Comparison of ENCODE assay signal across 26 cellular contexts in the genomic region with DNA sequence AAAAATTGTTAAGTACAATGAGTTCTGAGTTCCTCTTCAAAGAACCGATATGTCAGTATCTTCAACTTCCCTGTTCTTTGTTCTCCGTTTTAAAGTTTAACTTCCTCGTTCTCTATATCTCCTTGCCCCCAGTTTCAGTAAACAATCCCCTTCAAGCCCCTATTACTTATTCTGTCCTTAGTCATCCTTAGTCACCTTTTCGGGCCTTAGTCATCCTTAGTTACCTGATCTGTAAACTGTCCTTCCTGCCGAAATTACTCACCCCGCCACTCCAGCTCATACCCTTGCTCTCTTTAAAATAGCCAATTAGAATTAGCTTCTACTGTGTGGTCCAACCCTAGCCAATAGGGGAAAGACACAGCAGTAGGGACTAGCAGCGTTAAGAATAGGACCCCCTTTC.
"Had no signal": no experiment of that assay in that cellular context is flagged by ENCODE, and none has a peak within 500 bp of the region (broad histone marks: within the 10 kb centered on the region; RNA-seq: fewer than 3 reads in every experiment).

No MANE protein-coding gene starts in this region.

- H3K4me1 ChIP-seq: body of pancreas, foreskin keratinocyte, lower lobe of right lung, pancreas, tibial artery had no signal

- H3K4me1 Mint-ChIP-seq: activated CD4-positive, alpha-beta T cell treated with anti-CD3 and anti-CD28 coated beads, Interleukin-2, amount 10 ng/mL, durations not matched to agents 7 days and 5 days; activated CD8-positive, alpha-beta memory T cell treated with anti-CD3 and anti-CD28 coated beads, Interleukin-2, amount 10 ng/mL, durations not matched to agents 7 days and 5 days; activated naive CD8-positive, alpha-beta T cell treated with anti-CD3 and anti-CD28 coated beads, Interleukin-2, amount 50 U/mL, for 24 hours; nephron progenitor cell; stimulated activated effector memory CD8-positive, alpha-beta T cell treated with anti-CD3 and anti-CD28 coated beads, Interleukin-12 subunit alpha, Interleukin-12 subunit beta, amount 100 ng/mL, for 72 hours; stimulated activated naive CD8-positive, alpha-beta T cell treated with anti-CD3 and anti-CD28 coated beads, Interleukin-15, amount 100 ng/mL, for 72 hours had no signal

- H3K36me3 Mint-ChIP-seq: activated CD8-positive, alpha-beta memory T cell treated with anti-CD3 and anti-CD28 coated beads, Interleukin-2, amount 10 ng/mL, durations not matched to agents 7 days and 5 days; stimulated activated effector memory CD8-positive, alpha-beta T cell treated with anti-CD3 and anti-CD28 coated beads, Interleukin-12 subunit alpha, Interleukin-12 subunit beta, amount 100 ng/mL, for 72 hours had no signal

- H3K9me3 ChIP-seq: body of pancreas, lower lobe of right lung, mucosa of descending colon, pancreas, tibial artery had no signal

- H3K27me3 ChIP-seq: body of pancreas, foreskin keratinocyte, pancreas, tibial artery had no signal

- H3K27me3 Mint-ChIP-seq: activated CD4-positive, alpha-beta T cell treated with anti-CD3 and anti-CD28 coated beads, Interleukin-2, amount 10 ng/mL, durations not matched to agents 7 days and 5 days; activated CD8-positive, alpha-beta memory T cell treated with anti-CD3 and anti-CD28 coated beads, Interleukin-2, amount 10 ng/mL, durations not matched to agents 7 days and 5 days; activated CD8-positive, alpha-beta T cell treated with anti-CD3 and anti-CD28 coated beads for 36 hours; activated naive CD8-positive, alpha-beta T cell treated with anti-CD3 and anti-CD28 coated beads, Interleukin-2, amount 50 U/mL, for 24 hours; dendritic cell treated with granulocyte-macrophage colony-stimulating factor and Interleukin-4, amounts not matched to agents 40 ng/mL and 50 ng/mL, for 4 days; stimulated activated naive CD8-positive, alpha-beta T cell treated with anti-CD3 and anti-CD28 coated beads, Interleukin-15, amount 100 ng/mL, for 72 hours had no signal

- DNase-seq: activated CD4-positive, alpha-beta T cell treated with anti-CD3 and anti-CD28 coated beads, Interleukin-2, amount 10 ng/mL, durations not matched to agents 7 days and 5 days; activated CD8-positive, alpha-beta memory T cell treated with anti-CD3 and anti-CD28 coated beads, Interleukin-2, amount 10 ng/mL, durations not matched to agents 7 days and 5 days; activated CD8-positive, alpha-beta T cell treated with anti-CD3 and anti-CD28 coated beads for 36 hours; activated effector memory CD4-positive, alpha-beta T cell treated with anti-CD3 and anti-CD28 coated beads, Interleukin-2, amount 50 U/mL, for 16 hours; activated naive CD4-positive, alpha-beta T cell treated with anti-CD3 and anti-CD28 coated beads, Interleukin-2, amount 50 U/mL, for 16 hours; activated naive CD8-positive, alpha-beta T cell treated with anti-CD3 and anti-CD28 coated beads, Interleukin-2, amount 50 U/mL, for 24 hours; activated T-cell treated with anti-CD3 and anti-CD28 coated beads for 4 hours; body of pancreas; effector CD4-positive, alpha-beta T cell; foreskin keratinocyte; kidney; lower lobe of right lung; mesendoderm; mucosa of descending colon; nephron progenitor cell; pancreas; right cardiac atrium; stimulated activated CD4-positive, alpha-beta T cell treated with anti-CD3 and anti-CD28 coated beads, Interleukin-1b, Interleukin-23, amount 100 ng/mL, for 48 hours; stimulated activated naive CD8-positive, alpha-beta T cell treated with anti-CD3 and anti-CD28 coated beads, Interleukin-15, amount 100 ng/mL, for 72 hours; T1000; tibial artery had no signal

- ATAC-seq: activated CD4-positive, CD25-positive, alpha-beta regulatory T cell treated with anti-CD3 and anti-CD28 coated beads, Interleukin-2, amount 50 U/mL, for 24 hours; activated CD8-positive, alpha-beta memory T cell treated with anti-CD3 and anti-CD28 coated beads, Interleukin-2, amount 10 ng/mL, durations not matched to agents 7 days and 5 days; activated CD8-positive, alpha-beta T cell treated with anti-CD3 and anti-CD28 coated beads for 36 hours; activated naive CD8-positive, alpha-beta T cell treated with anti-CD3 and anti-CD28 coated beads, Interleukin-2, amount 50 U/mL, for 24 hours; body of pancreas; foreskin keratinocyte; left lobe of liver; lower lobe of right lung; mucosa of descending colon; pancreas; right cardiac atrium; stimulated activated effector memory CD8-positive, alpha-beta T cell treated with anti-CD3 and anti-CD28 coated beads, Interleukin-12 subunit alpha, Interleukin-12 subunit beta, amount 100 ng/mL, for 72 hours; stimulated activated naive CD8-positive, alpha-beta T cell treated with anti-CD3 and anti-CD28 coated beads, Interleukin-15, amount 100 ng/mL, for 72 hours had no signal

- H3K4me3 Mint-ChIP-seq: activated CD4-positive, alpha-beta T cell treated with anti-CD3 and anti-CD28 coated beads, Interleukin-2, amount 10 ng/mL, durations not matched to agents 7 days and 5 days; activated CD8-positive, alpha-beta memory T cell treated with anti-CD3 and anti-CD28 coated beads, Interleukin-2, amount 10 ng/mL, durations not matched to agents 7 days and 5 days; activated CD8-positive, alpha-beta T cell treated with anti-CD3 and anti-CD28 coated beads for 36 hours; activated naive CD8-positive, alpha-beta T cell treated with anti-CD3 and anti-CD28 coated beads, Interleukin-2, amount 50 U/mL, for 24 hours; dendritic cell treated with granulocyte-macrophage colony-stimulating factor and Interleukin-4, amounts not matched to agents 40 ng/mL and 50 ng/mL, for 4 days; nephron progenitor cell; stimulated activated effector memory CD8-positive, alpha-beta T cell treated with anti-CD3 and anti-CD28 coated beads, Interleukin-12 subunit alpha, Interleukin-12 subunit beta, amount 100 ng/mL, for 72 hours; stimulated activated naive CD8-positive, alpha-beta T cell treated with anti-CD3 and anti-CD28 coated beads, Interleukin-15, amount 100 ng/mL, for 72 hours had no signal

- H3K4me3 ChIP-seq: body of pancreas, lower lobe of right lung, mucosa of descending colon, pancreas, tibial artery had no signal

- H3K36me3 ChIP-seq: lower lobe of right lung, pancreas, tibial artery had no signal

- H3K27ac ChIP-seq: body of pancreas, foreskin keratinocyte, lower lobe of right lung, pancreas, tibial artery, VCaP had no signal

- H3K27ac Mint-ChIP-seq: activated CD4-positive, alpha-beta T cell treated with anti-CD3 and anti-CD28 coated beads, Interleukin-2, amount 10 ng/mL, durations not matched to agents 7 days and 5 days; activated CD8-positive, alpha-beta memory T cell treated with anti-CD3 and anti-CD28 coated beads, Interleukin-2, amount 10 ng/mL, durations not matched to agents 7 days and 5 days; activated CD8-positive, alpha-beta T cell treated with anti-CD3 and anti-CD28 coated beads for 36 hours; activated naive CD8-positive, alpha-beta T cell treated with anti-CD3 and anti-CD28 coated beads, Interleukin-2, amount 50 U/mL, for 24 hours; dendritic cell treated with granulocyte-macrophage colony-stimulating factor and Interleukin-4, amounts not matched to agents 40 ng/mL and 50 ng/mL, for 4 days; nephron progenitor cell; stimulated activated effector memory CD8-positive, alpha-beta T cell treated with anti-CD3 and anti-CD28 coated beads, Interleukin-12 subunit alpha, Interleukin-12 subunit beta, amount 100 ng/mL, for 72 hours; stimulated activated naive CD8-positive, alpha-beta T cell treated with anti-CD3 and anti-CD28 coated beads, Interleukin-15, amount 100 ng/mL, for 72 hours had no signal
